9 cellular contexts compared by ENCODE assay signal in genomic region chr9:100714372-100715099, GRCh38.
A peak's percentile ranks its signal among the peaks of the same experiment; 100 is the strongest.
DNase-seq lines count a peak whose midpoint lies in the region; ATAC-seq and TF ChIP-seq lines count a peak whose summit lies in the region.
"Had no signal": no experiment of that assay in that cellular context is flagged by ENCODE, and none has a peak within 500 bp of the region (broad histone marks: within the 10 kb centered on the region; RNA-seq: fewer than 3 reads in every experiment).

No MANE protein-coding gene starts in this region.

- no peaks in the 10 kb centered on the region for H3K4me1 ChIP-seq in HAP-1
- H3K4me1 ChIP-seq in testis = no peaks in the 10 kb centered on the region

- TF ChIP-seq POLR2A in NB4 (IDR thresholded peaks at IDR 0.05; ENCODE audit: extremely low read depth, insufficient read length) (no peak), testis (IDR thresholded peaks at IDR 0.05) (no peak)

- no peaks in the 10 kb centered on the region for H3K4me1 Mint-ChIP-seq in memory B cell

- H3K36me3 ChIP-seq in HAP-1 (replicated peaks) = no peaks in the 10 kb centered on the region
- no peaks in the 10 kb centered on the region for H3K36me3 ChIP-seq in testis (ENCODE audit: low read depth, missing control alignments)

- DNase-seq in SHP77 (lab: John Stamatoyannopoulos, UW) = peak; percentile 51 to 59
- DNase-seq in SHP77 treated with DMSO at 0.1 percent for 48 hours (lab: John Stamatoyannopoulos, UW) = no peak
- DNase-seq in HAP-1 (ENCODE audit: low spot score in 2 of 2) = peak; percentile 40 to 88
- peak; percentile 63 for DNase-seq in NB4 (ENCODE audit: low read depth)
- peak in 3 of 5 experiments; percentile 5 to 24 (median 11) for DNase-seq in T-helper 2 cell
- peak; percentile 82 for DNase-seq in ecto neural progenitor cell (ENCODE audit: low spot score)
- peak; percentile 17 to 35 for DNase-seq in memory B cell (ENCODE audit: low spot score in 2 of 2)
- peak; percentile 79 for DNase-seq in testis

- H3K27ac ChIP-seq in testis = no peak overlapping the region
- H3K27ac ChIP-seq: epithelial cell of prostate had no signal

- H3K9me3 Mint-ChIP-seq in memory B cell = peaks cover 10% of the 10 kb centered on the region

- peak; percentile 85 for TF ChIP-seq CTCF in NB4 (IDR thresholded peaks at IDR 0.05; ENCODE audit: low read depth, low read length)
- peak; percentile 59 to 86 (median 64) for TF ChIP-seq CTCF in testis (IDR thresholded peaks at IDR 0.05)

- H3K4me3 Mint-ChIP-seq in memory B cell = no peak overlapping the region

- H3K27me3 ChIP-seq in HAP-1 (ENCODE audit: low read depth) (no peaks in the 10 kb centered on the region), testis (no peaks in the 10 kb centered on the region)

- intact Hi-C loops in testis (cut with DNase I; ENCODE audit: low total_unique reads) = no loop called here

- peaks cover 9% of the 10 kb centered on the region for H3K27me3 Mint-ChIP-seq in memory B cell

- in situ Hi-C loops in HAP-1 (cut with MboI; ENCODE audit: low sequenced_read_pairs) = loop anchor here (10.0 kb wide), 1 partner anchor 600 kb away; no protein-coding TSS in a partner anchor

- H3K27ac Mint-ChIP-seq in memory B cell = no peak overlapping the region

- no peak for ATAC-seq in memory B cell (ENCODE audit: low read depth)

- no peak overlapping the region for H3K4me3 ChIP-seq in HAP-1
- no peak overlapping the region for H3K4me3 ChIP-seq in NB4 (ENCODE audit: low read depth, low read length)
- H3K4me3 ChIP-seq in testis = no peak overlapping the region

- H3K36me3 Mint-ChIP-seq in memory B cell = no peaks in the 10 kb centered on the region

- WGBS in testis, 2 donors = 47 to 48% methylated on average over 11 of the region's 11 CpGs

- H3K9me3 ChIP-seq in HAP-1 (peaks cover 9% of the 10 kb centered on the region), testis (no peaks in the 10 kb centered on the region)
